In genomic region chr19:12669272-12670158, GRCh38 we compare ENCODE assay signal across 8 cellular contexts. TPM values are rescaled to one million over a fixed set of nuclear protein-coding genes. Genes with fewer than 3 reads are reported as not detected.
DNase-seq lines count a peak whose midpoint lies in the region; ATAC-seq, FAIRE-seq and TF ChIP-seq lines count a peak whose summit lies in the region.

No MANE protein-coding gene starts in this region.

- no peaks in the 10 kb centered on the region for H3K9me3 Mint-ChIP-seq in activated T-helper 1 cell treated with anti-CD3 and anti-CD28 coated beads, Interleukin-12 subunit alpha, Interleukin-12 subunit beta, Interleukin-2, Interleukin-4 antibody, amounts not matched to agents 30 ng/mL and 10 ng/mL and 1 ng/mL, durations not matched to agents 14 hours and 24 hours and 36 hours
- no peaks in the 10 kb centered on the region for H3K9me3 Mint-ChIP-seq in naive thymus-derived CD4-positive, alpha-beta T cell
- H3K9me3 Mint-ChIP-seq in stimulated activated naive B cell treated with anti-CD40 and anti-IgM and Interleukin-4, amounts not matched to agents 10 μg/mL and 1 μg/mL and 100 μg/mL, for 72 hours, result no peaks in the 10 kb centered on the region

- H3K27me3 Mint-ChIP-seq in activated T-helper 1 cell treated with anti-CD3 and anti-CD28 coated beads, Interleukin-12 subunit alpha, Interleukin-12 subunit beta, Interleukin-2, Interleukin-4 antibody, amounts not matched to agents 30 ng/mL and 10 ng/mL and 1 ng/mL, durations not matched to agents 14 hours and 24 hours and 36 hours (ENCODE audit: insufficient read depth), result no peaks in the 10 kb centered on the region
- no peaks in the 10 kb centered on the region for H3K27me3 Mint-ChIP-seq in naive thymus-derived CD4-positive, alpha-beta T cell
- no peaks in the 10 kb centered on the region for H3K27me3 Mint-ChIP-seq in stimulated activated naive B cell treated with anti-CD40 and anti-IgM and Interleukin-4, amounts not matched to agents 10 μg/mL and 1 μg/mL and 100 μg/mL, for 72 hours

- H3K27ac ChIP-seq in naive thymus-derived CD4-positive, alpha-beta T cell (ENCODE audit: low read depth, low read length), result peak overlapping the region; percentile 99

- peaks cover 0 to 40% (median 0%) of the 10 kb centered on the region in 3 experiments for H3K36me3 ChIP-seq in naive thymus-derived CD4-positive, alpha-beta T cell (ENCODE audit: control insufficient read depth in 2 of 3, insufficient read depth in 3 of 3, low read length in 3 of 3)

- H3K4me1 Mint-ChIP-seq in activated T-helper 1 cell treated with anti-CD3 and anti-CD28 coated beads, Interleukin-12 subunit alpha, Interleukin-12 subunit beta, Interleukin-2, Interleukin-4 antibody, amounts not matched to agents 30 ng/mL and 10 ng/mL and 1 ng/mL, durations not matched to agents 14 hours and 24 hours and 36 hours (ENCODE audit: low read depth), result peaks cover 51% of the 10 kb centered on the region
- H3K4me1 Mint-ChIP-seq in naive thymus-derived CD4-positive, alpha-beta T cell, result peaks cover 31 to 65% (median 49%) of the 10 kb centered on the region in 7 donors
- peaks cover 48 to 77% of the 10 kb centered on the region in 2 donors for H3K4me1 Mint-ChIP-seq in stimulated activated naive B cell treated with anti-CD40 and anti-IgM and Interleukin-4, amounts not matched to agents 10 μg/mL and 1 μg/mL and 100 μg/mL, for 72 hours

- CTCF ChIA-PET in naive thymus-derived CD4-positive, alpha-beta T cell (lab: Charles Lee), result interaction anchor here (0.6 to 2.5 kb wide), 8 partner anchors 8 to 123 kb away, joined by 3 to 7 read pairs (median 3); partner anchors contain the start of genes ZNF490 and ZNF791

- H3K27ac Mint-ChIP-seq in activated T-helper 1 cell treated with anti-CD3 and anti-CD28 coated beads, Interleukin-12 subunit alpha, Interleukin-12 subunit beta, Interleukin-2, Interleukin-4 antibody, amounts not matched to agents 30 ng/mL and 10 ng/mL and 1 ng/mL, durations not matched to agents 14 hours and 24 hours and 36 hours, result peak overlapping the region; percentile 99
- H3K27ac Mint-ChIP-seq in naive thymus-derived CD4-positive, alpha-beta T cell, result peak overlapping the region; percentile 97 to 100 (median 100)
- H3K27ac Mint-ChIP-seq in stimulated activated naive B cell treated with anti-CD40 and anti-IgM and Interleukin-4, amounts not matched to agents 10 μg/mL and 1 μg/mL and 100 μg/mL, for 72 hours, result peak overlapping the region; percentile 100

- H3K4me1 ChIP-seq in naive thymus-derived CD4-positive, alpha-beta T cell (ENCODE audit: control insufficient read depth in 2 of 2, insufficient read depth in 2 of 2, low read length in 2 of 2), result peaks cover 36 to 38% of the 10 kb centered on the region in 2 donors

- TF ChIP-seq CTCF in fibroblast of mammary gland (conservative IDR thresholded peaks at IDR 0.05; ENCODE audit: control insufficient read depth, insufficient read depth, low read depth, low read length), result no peak

- ATAC-seq in naive thymus-derived CD4-positive, alpha-beta T cell, result peak; percentile 62
- ATAC-seq in stimulated activated naive B cell treated with anti-CD40 and anti-IgM and Interleukin-4, amounts not matched to agents 10 μg/mL and 1 μg/mL and 100 μg/mL, for 72 hours (replicated peaks), result peak; percentile 17 to 23
- ATAC-seq in HG03025 (IDR thresholded peaks at IDR 0.05; ENCODE audit: low FRiP score, unreplicated experiment), result no peak

- peak overlapping the region; percentile 95 for H3K4me3 Mint-ChIP-seq in activated T-helper 1 cell treated with anti-CD3 and anti-CD28 coated beads, Interleukin-12 subunit alpha, Interleukin-12 subunit beta, Interleukin-2, Interleukin-4 antibody, amounts not matched to agents 30 ng/mL and 10 ng/mL and 1 ng/mL, durations not matched to agents 14 hours and 24 hours and 36 hours
- H3K4me3 Mint-ChIP-seq in naive thymus-derived CD4-positive, alpha-beta T cell, result peak overlapping the region; percentile 91 to 100 (median 98)
- peak overlapping the region; percentile 85 to 92 for H3K4me3 Mint-ChIP-seq in stimulated activated naive B cell treated with anti-CD40 and anti-IgM and Interleukin-4, amounts not matched to agents 10 μg/mL and 1 μg/mL and 100 μg/mL, for 72 hours

- peak; percentile 87 for DNase-seq in GM03348 (ENCODE audit: low spot score)
- DNase-seq in Jurkat, Clone E6-1 (ENCODE audit: low read depth, low spot score), result peak; percentile 74
- DNase-seq in RCC 7860 (ENCODE audit: low spot score), result peak; percentile 61
- peak; percentile 65 for DNase-seq in activated T-helper 1 cell treated with anti-CD3 and anti-CD28 coated beads, Interleukin-12 subunit alpha, Interleukin-12 subunit beta, Interleukin-2, Interleukin-4 antibody, amounts not matched to agents 30 ng/mL and 10 ng/mL and 1 ng/mL, durations not matched to agents 14 hours and 24 hours and 36 hours (ENCODE audit: low spot score)
- DNase-seq in fibroblast of mammary gland (ENCODE audit: low read depth), result peak; percentile 85
- DNase-seq in naive thymus-derived CD4-positive, alpha-beta T cell, result peak; percentile 62 to 83 (median 78)
- peak; percentile 65 for DNase-seq in stimulated activated naive B cell treated with anti-CD40 and anti-IgM and Interleukin-4, amounts not matched to agents 10 μg/mL and 1 μg/mL and 100 μg/mL, for 72 hours

- POLR2A ChIA-PET in naive thymus-derived CD4-positive, alpha-beta T cell (lab: Charles Lee), result interaction anchor here (0.6 to 2.4 kb wide), 18 partner anchors 8 to 426 kb away, joined by 3 to 11 read pairs (median 4); partner anchors contain the start of genes DHPS, FBXW9, GET3 and TRIR

- no peaks in the 10 kb centered on the region for H3K9me3 ChIP-seq in naive thymus-derived CD4-positive, alpha-beta T cell (ENCODE audit: control insufficient read depth in 2 of 3, low read length in 3 of 3)

- intact Hi-C loops in activated T-helper 1 cell treated with anti-CD3 and anti-CD28 coated beads, Interleukin-12 subunit alpha, Interleukin-12 subunit beta, Interleukin-2, Interleukin-4 antibody, amounts not matched to agents 30 ng/mL and 10 ng/mL and 1 ng/mL, durations not matched to agents 14 hours and 24 hours and 36 hours (cut with micrococcal nuclease), result loop anchor here (1.0 to 5.0 kb wide), 9 partner anchors 12 to 507 kb away; partner anchors contain the start of genes DHPS, FBXW9, ZNF136 and ZNF443
- intact Hi-C loops in naive thymus-derived CD4-positive, alpha-beta T cell (cut with micrococcal nuclease), result loop anchor here (1.0 to 10.0 kb wide), 9 partner anchors 12 to 875 kb away; partner anchors contain the start of genes DHPS (in 2 of the 2), ZNF563 (in 2 of the 2), GET3 (in 1 of the 2) and TNPO2 (in 1 of the 2)

- H3K4me3 ChIP-seq in Jurkat, Clone E6-1 (ENCODE audit: low read length), result peak overlapping the region; percentile 93
- peak overlapping the region; percentile 93 for H3K4me3 ChIP-seq in fibroblast of mammary gland (ENCODE audit: control insufficient read depth, low read depth, low read length)
- H3K4me3 ChIP-seq in naive thymus-derived CD4-positive, alpha-beta T cell (ENCODE audit: low read length), result peak overlapping the region; percentile 84

- peaks cover 25% of the 10 kb centered on the region for H3K36me3 Mint-ChIP-seq in activated T-helper 1 cell treated with anti-CD3 and anti-CD28 coated beads, Interleukin-12 subunit alpha, Interleukin-12 subunit beta, Interleukin-2, Interleukin-4 antibody, amounts not matched to agents 30 ng/mL and 10 ng/mL and 1 ng/mL, durations not matched to agents 14 hours and 24 hours and 36 hours (ENCODE audit: low read depth)
- peaks cover 0 to 17% (median 9%) of the 10 kb centered on the region in 5 donors for H3K36me3 Mint-ChIP-seq in naive thymus-derived CD4-positive, alpha-beta T cell
- H3K36me3 Mint-ChIP-seq in stimulated activated naive B cell treated with anti-CD40 and anti-IgM and Interleukin-4, amounts not matched to agents 10 μg/mL and 1 μg/mL and 100 μg/mL, for 72 hours, result peaks cover 39 to 60% of the 10 kb centered on the region in 2 donors

- FAIRE-seq in RCC 7860 (lab: Jason Lieb, UNC), result no peak

- no peaks in the 10 kb centered on the region for H3K27me3 ChIP-seq in naive thymus-derived CD4-positive, alpha-beta T cell (ENCODE audit: control insufficient read depth in 2 of 2, insufficient read depth in 2 of 2, low read length in 2 of 2)

RNA-seq across cellular contexts. Expression of gene WDR83, which starts 2.9 kb away (rescaled TPM):
- 41.6 TPM for polyA plus RNA-seq in Jurkat, Clone E6-1 (2012; ENCODE audit: insufficient read depth, insufficient read length)
- 25.6 and 27.1 TPM in 2 replicates for total RNA-seq in activated T-helper 1 cell treated with anti-CD3 and anti-CD28 coated beads, Interleukin-12 subunit alpha, Interleukin-12 subunit beta, Interleukin-2, Interleukin-4 antibody, amounts not matched to agents 30 ng/mL and 10 ng/mL and 1 ng/mL, durations not matched to agents 14 hours and 24 hours and 36 hours
- total RNA-seq in naive thymus-derived CD4-positive, alpha-beta T cell, result 10 to 100 TPM in 3 of 5 experiments, 1 to 10 TPM in 2; 7.8 to 18.6 (median 14.7) TPM
- polyA plus RNA-seq in naive thymus-derived CD4-positive, alpha-beta T cell, result 10 to 100 TPM; 13.9 to 20.6 TPM

RNA-seq across cellular contexts. Expression of gene MAN2B1, which starts 3.0 kb away (rescaled TPM):
- polyA plus RNA-seq in Jurkat, Clone E6-1 (2012; ENCODE audit: insufficient read depth, insufficient read length), result 27.9 TPM
- total RNA-seq in activated T-helper 1 cell treated with anti-CD3 and anti-CD28 coated beads, Interleukin-12 subunit alpha, Interleukin-12 subunit beta, Interleukin-2, Interleukin-4 antibody, amounts not matched to agents 30 ng/mL and 10 ng/mL and 1 ng/mL, durations not matched to agents 14 hours and 24 hours and 36 hours, result 132 and 143 TPM in 2 replicates
- 100 to 1,000 TPM; 105 to 215 (median 138) TPM for total RNA-seq in naive thymus-derived CD4-positive, alpha-beta T cell
- 10 to 100 TPM; 40.6 to 59.5 TPM for polyA plus RNA-seq in naive thymus-derived CD4-positive, alpha-beta T cell

RNA-seq across cellular contexts. Expression of gene DHPS, which starts 12.2 kb away (rescaled TPM):
- 200 TPM for polyA plus RNA-seq in Jurkat, Clone E6-1 (2012; ENCODE audit: insufficient read depth, insufficient read length)
- total RNA-seq in activated T-helper 1 cell treated with anti-CD3 and anti-CD28 coated beads, Interleukin-12 subunit alpha, Interleukin-12 subunit beta, Interleukin-2, Interleukin-4 antibody, amounts not matched to agents 30 ng/mL and 10 ng/mL and 1 ng/mL, durations not matched to agents 14 hours and 24 hours and 36 hours, result 144 and 147 TPM in 2 replicates
- total RNA-seq in naive thymus-derived CD4-positive, alpha-beta T cell, result 100 to 1,000 TPM; 125 to 223 (median 174) TPM
- 100 to 1,000 TPM; 113 to 124 TPM for polyA plus RNA-seq in naive thymus-derived CD4-positive, alpha-beta T cell

RNA-seq across cellular contexts. Expression of gene GNG14, which starts 18.3 kb away (rescaled TPM):
- polyA plus RNA-seq in Jurkat, Clone E6-1 (2012; ENCODE audit: insufficient read depth, insufficient read length), result not detected
- 0.73 TPM in 1 of 2 replicates, not detected in the other for total RNA-seq in activated T-helper 1 cell treated with anti-CD3 and anti-CD28 coated beads, Interleukin-12 subunit alpha, Interleukin-12 subunit beta, Interleukin-2, Interleukin-4 antibody, amounts not matched to agents 30 ng/mL and 10 ng/mL and 1 ng/mL, durations not matched to agents 14 hours and 24 hours and 36 hours
- not detected for total RNA-seq in naive thymus-derived CD4-positive, alpha-beta T cell
- not detected for polyA plus RNA-seq in naive thymus-derived CD4-positive, alpha-beta T cell

RNA-seq across cellular contexts. Expression of gene FBXW9, which starts 26.9 kb away (rescaled TPM):
- 12.6 TPM for polyA plus RNA-seq in Jurkat, Clone E6-1 (2012; ENCODE audit: insufficient read depth, insufficient read length)
- total RNA-seq in activated T-helper 1 cell treated with anti-CD3 and anti-CD28 coated beads, Interleukin-12 subunit alpha, Interleukin-12 subunit beta, Interleukin-2, Interleukin-4 antibody, amounts not matched to agents 30 ng/mL and 10 ng/mL and 1 ng/mL, durations not matched to agents 14 hours and 24 hours and 36 hours, result 11.8 and 12.2 TPM in 2 replicates
- 1 to 10 TPM; 2.5 to 8.6 (median 4.3) TPM for total RNA-seq in naive thymus-derived CD4-positive, alpha-beta T cell
- polyA plus RNA-seq in naive thymus-derived CD4-positive, alpha-beta T cell, result 1 to 10 TPM; 4.9 to 8.5 TPM
